Comparison of ENCODE assay signal across 21 cellular contexts in genomic region chr20:53034899-53035298, GRCh38.
A peak's percentile ranks its signal among the peaks of the same experiment; 100 is the strongest.
DNase-seq lines count a peak whose midpoint lies in the region; ATAC-seq and FAIRE-seq lines count a peak whose summit lies in the region.
"Had no signal": no experiment of that assay in that cellular context is flagged by ENCODE, and none has a peak within 500 bp of the region (broad histone marks: within the 10 kb centered on the region; RNA-seq: fewer than 3 reads in every experiment).

No MANE protein-coding gene starts in this region.

- H3K9me3 Mint-ChIP-seq in activated CD4-positive, alpha-beta T cell treated with anti-CD3 and anti-CD28 coated beads for 36 hours (ENCODE audit: low read depth): peaks cover 2% of the 10 kb centered on the region
- H3K9me3 Mint-ChIP-seq: T-helper 2 cell treated with Interferon-gamma antibody and Interleukin-4, amounts not matched to agents 5 μg/mL and 100 μg/mL, for 36 hours had no signal

- H3K4me1 Mint-ChIP-seq in activated CD4-positive, alpha-beta T cell treated with anti-CD3 and anti-CD28 coated beads for 36 hours: peaks cover 47% of the 10 kb centered on the region
- H3K4me1 Mint-ChIP-seq: CD14-positive monocyte had no signal

- H3K36me3 Mint-ChIP-seq in activated CD4-positive, alpha-beta T cell treated with anti-CD3 and anti-CD28 coated beads for 36 hours (ENCODE audit: low read depth): peaks cover 13% of the 10 kb centered on the region
- H3K36me3 Mint-ChIP-seq: CD14-positive monocyte had no signal

- no peak for FAIRE-seq in GM19239 (lab: Jason Lieb, UNC)
- FAIRE-seq: A549, urothelium cell line had no signal

- intact Hi-C loops in activated CD4-positive, alpha-beta T cell treated with anti-CD3 and anti-CD28 coated beads for 36 hours (cut with DNase I, micrococcal nuclease): no loop called here

- peak; percentile 79 for ATAC-seq in activated CD4-positive, alpha-beta T cell treated with anti-CD3 and anti-CD28 coated beads for 36 hours
- ATAC-seq: A549 had no signal

- no peaks in the 10 kb centered on the region for H3K27me3 Mint-ChIP-seq in activated CD4-positive, alpha-beta T cell treated with anti-CD3 and anti-CD28 coated beads for 36 hours
- H3K27me3 Mint-ChIP-seq: activated naive CD8-positive, alpha-beta T cell had no signal

- CTCF ChIA-PET in activated CD4-positive, alpha-beta T cell treated with anti-CD3 and anti-CD28 coated beads for 36 hours (lab: Charles Lee): no interaction called here

- H3K4me3 Mint-ChIP-seq in activated CD4-positive, alpha-beta T cell treated with anti-CD3 and anti-CD28 coated beads for 36 hours: no peak overlapping the region
- H3K4me3 Mint-ChIP-seq: activated naive CD8-positive, alpha-beta T cell; CD14-positive monocyte; T-helper 2 cell treated with Interferon-gamma antibody and Interleukin-4, amounts not matched to agents 5 μg/mL and 100 μg/mL, for 36 hours had no signal

- POLR2A ChIA-PET in activated CD4-positive, alpha-beta T cell treated with anti-CD3 and anti-CD28 coated beads for 36 hours (lab: Charles Lee): no interaction called here

- peak; percentile 51 for DNase-seq in activated CD4-positive, alpha-beta T cell treated with anti-CD3 and anti-CD28 coated beads for 36 hours
- DNase-seq in activated CD4-positive, alpha-beta T cell treated with anti-CD3 and anti-CD28 coated beads for 4 hours: no peak
- DNase-seq in NCI-H146 (lab: John Stamatoyannopoulos, UW) (peak; percentile 50), iPS-NIHi7 (ENCODE audit: extremely low spot score) (peak; percentile 14), mucosa of gallbladder (ENCODE audit: low spot score) (no peak), dermis blood vessel endothelial cell (no peak), GM19239 (ENCODE audit: insufficient read length, low spot score) (no peak)
- peak; percentile 8 for DNase-seq in activated CD4-positive, alpha-beta T cell treated with anti-CD3 and anti-CD28 coated beads, Interleukin-2, amount 50 U/mL, for 1 hour
- DNase-seq: DMS79 treated with DMSO at 0.1 percent for 48 hours; effector CD8-positive, alpha-beta T cell; GOT3; hypothalamus; Kasumi-1; left ventricle myocardium inferior; NCI-H1436 treated with DMSO at 0.1 percent for 48 hours; Right ventricle myocardium superior had no signal

- peak overlapping the region; percentile 76 for H3K27ac Mint-ChIP-seq in activated CD4-positive, alpha-beta T cell treated with anti-CD3 and anti-CD28 coated beads for 36 hours
- H3K27ac Mint-ChIP-seq: activated naive CD8-positive, alpha-beta T cell; T-helper 2 cell treated with Interferon-gamma antibody and Interleukin-4, amounts not matched to agents 5 μg/mL and 100 μg/mL, for 36 hours had no signal

Comparison
In these comparisons a context has a peak if more than half of its experiments do, and no peak if none do; other contexts are left out.
1. DNase-seq: peak in activated CD4-positive, alpha-beta T cell treated with anti-CD3 and anti-CD28 coated beads for 36 hours (single experiment), NCI-H146 (single experiment), activated CD4-positive, alpha-beta T cell treated with anti-CD3 and anti-CD28 coated beads, Interleukin-2, amount 50 U/mL, for 1 hour (single experiment) and iPS-NIHi7 (single experiment); none in activated CD4-positive, alpha-beta T cell treated with anti-CD3 and anti-CD28 coated beads for 4 hours (0 of 2), mucosa of gallbladder (single experiment), dermis blood vessel endothelial cell (single experiment) and GM19239 (single experiment).